12 cellular contexts compared by ENCODE assay signal in genomic region chr10:19922236-19922963, GRCh38.
DNase-seq lines count a peak whose midpoint lies in the region; ATAC-seq, FAIRE-seq and TF ChIP-seq lines count a peak whose summit lies in the region.
"Had no signal": no experiment of that assay in that cellular context is flagged by ENCODE, and none has a peak within 500 bp of the region (broad histone marks: within the 10 kb centered on the region; RNA-seq: fewer than 3 reads in every experiment).

No MANE protein-coding gene starts in this region.

- H2BK5ac ChIP-seq in H9 (ENCODE audit: insufficient read length, low read length): no peak overlapping the region

- H3K36me3 ChIP-seq in bronchial epithelial cell (ENCODE audit: control insufficient read depth, insufficient read depth, low read length) (no peaks in the 10 kb centered on the region), kidney (ENCODE audit: control insufficient read depth in 1 of 2, insufficient read depth in 2 of 2, low read length in 2 of 2) (no peaks in the 10 kb centered on the region), stomach (no peaks in the 10 kb centered on the region)
- H3K36me3 ChIP-seq: neutrophil had no signal

- H3K4ac ChIP-seq in H9 (ENCODE audit: low read depth, low read length): no peak overlapping the region

- no peak for ATAC-seq in HG03196 (IDR thresholded peaks at IDR 0.05; ENCODE audit: unreplicated experiment)

- H3K4me3 Mint-ChIP-seq in H9: no peak overlapping the region
- H3K4me3 Mint-ChIP-seq: activated CD4-positive, alpha-beta T cell treated with anti-CD3 and anti-CD28 coated beads, Interleukin-2, amount 10 ng/mL, durations not matched to agents 24 days and 14 days had no signal

- H4K20me1 ChIP-seq in H9 (ENCODE audit: control insufficient read depth, insufficient read depth, insufficient read length): no peaks in the 10 kb centered on the region

- no peak for TF ChIP-seq POLR2A in stomach (IDR thresholded peaks at IDR 0.05)

- no peak for TF ChIP-seq CTCF in H9 (conservative IDR thresholded peaks at IDR 0.05)
- no peak for TF ChIP-seq CTCF in bronchial epithelial cell (IDR thresholded peaks at IDR 0.05; ENCODE audit: insufficient read depth, low read length, severe bottlenecking)
- TF ChIP-seq CTCF in kidney (IDR thresholded peaks at IDR 0.05; ENCODE audit: borderline replicate concordance, extremely low read depth, insufficient read depth): no peak
- TF ChIP-seq CTCF in stomach (IDR thresholded peaks at IDR 0.05): no peak

- FAIRE-seq in bronchial epithelial cell (lab: Jason Lieb, UNC): peak; percentile 60
- FAIRE-seq in kidney (lab: Jason Lieb, UNC): peak; percentile 50
- FAIRE-seq: G401.6 had no signal

- H2AFZ ChIP-seq in H9 (ENCODE audit: low read length): no peak overlapping the region

- no peaks in the 10 kb centered on the region for H3K23me2 ChIP-seq in H9 (ENCODE audit: insufficient read length, low read depth, low read length, poor library complexity, severe bottlenecking)

- H3K36me3 Mint-ChIP-seq in H9 (ENCODE audit: insufficient read depth in 1 of 3, low read depth in 3 of 3): peaks cover 0 to 3% (median 0%) of the 10 kb centered on the region in 3 experiments; a peak in 2 of 7 replicates

- WGBS in H9 (ENCODE audit: extremely low coverage, insufficient read length, low lambda C conversion rate): no CpG with 5 or more reads among the region's 3 CpGs
- WGBS in stomach, 5 donors: 56 to 76% (median 68%) methylated on average over 3 of the region's 3 CpGs

- H3K79me2 ChIP-seq in H9 (ENCODE audit: insufficient read depth, low read length): no peaks in the 10 kb centered on the region; the same call in 1 of the 2 replicates

- no peaks in the 10 kb centered on the region for H3K9me3 Mint-ChIP-seq in H9

- no peak for TF ChIP-seq EP300 in stomach (IDR thresholded peaks at IDR 0.05)

- H3K27me3 Mint-ChIP-seq in H9 (ENCODE audit: low read depth): no peaks in the 10 kb centered on the region
- H3K27me3 Mint-ChIP-seq: activated CD4-positive, alpha-beta T cell treated with anti-CD3 and anti-CD28 coated beads, Interleukin-2, amount 10 ng/mL, durations not matched to agents 24 days and 14 days had no signal

- no peak overlapping the region for H3K9ac ChIP-seq in H9 (ENCODE audit: extremely low read depth, insufficient read length, low read length)
- no peak overlapping the region for H3K9ac ChIP-seq in kidney (ENCODE audit: low read length in 2 of 2)

- no peak overlapping the region for H3K14ac ChIP-seq in H9 (ENCODE audit: insufficient read depth, low read length)

- H2BK120ac ChIP-seq in H9 (ENCODE audit: low read depth, low read length, poor library complexity, severe bottlenecking): no peak overlapping the region

- H4K91ac ChIP-seq in H9 (ENCODE audit: insufficient read length, low read depth, low read length): no peak overlapping the region

- H3K4me1 Mint-ChIP-seq in H9: peaks cover 38 to 47% of the 10 kb centered on the region in 2 experiments
- H3K4me1 Mint-ChIP-seq: activated CD4-positive, alpha-beta T cell treated with anti-CD3 and anti-CD28 coated beads, Interleukin-2, amount 10 ng/mL, durations not matched to agents 24 days and 14 days had no signal

- no peak overlapping the region for H4K5ac ChIP-seq in H9 (ENCODE audit: insufficient read length, low read depth, low read length)

- H3K27me3 ChIP-seq in H9 (ENCODE audit: insufficient read depth, low read length) (no peaks in the 10 kb centered on the region), bronchial epithelial cell (ENCODE audit: control insufficient read depth, insufficient read depth, low read length) (no peaks in the 10 kb centered on the region), stomach (no peaks in the 10 kb centered on the region)
- H3K27me3 ChIP-seq: dorsolateral prefrontal cortex, neutrophil had no signal

- H3K27ac Mint-ChIP-seq in H9: peak overlapping the region in 2 of 3 experiments; percentile 18 to 93; a peak in 4 of 7 replicates
- H3K27ac Mint-ChIP-seq: activated CD4-positive, alpha-beta T cell treated with anti-CD3 and anti-CD28 coated beads, Interleukin-2, amount 10 ng/mL, durations not matched to agents 24 days and 14 days had no signal

- H3K4me3 ChIP-seq in bronchial epithelial cell (ENCODE audit: low read depth, low read length): no peak overlapping the region
- H3K4me3 ChIP-seq in kidney (ENCODE audit: low read length in 2 of 2): no peak overlapping the region
- no peak overlapping the region for H3K4me3 ChIP-seq in stomach
- H3K4me3 ChIP-seq: dorsolateral prefrontal cortex had no signal

- no peak overlapping the region for H3K4me2 ChIP-seq in H9 (ENCODE audit: insufficient read depth, insufficient read length, low read length)

- no peak overlapping the region for H2BK15ac ChIP-seq in H9 (ENCODE audit: low read depth, low read length)

- H3K56ac ChIP-seq in H9 (ENCODE audit: insufficient read length, low read depth, low read length): no peak overlapping the region

- H3T11ph ChIP-seq in H9 (ENCODE audit: low read length): no peak overlapping the region

- no peak overlapping the region for H3K18ac ChIP-seq in H9 (ENCODE audit: insufficient read length, low read depth, low read length)

- H3K27ac ChIP-seq in H9 (ENCODE audit: insufficient read length, low read depth, low read length): no peak overlapping the region
- peak overlapping the region; percentile 20 to 45 for H3K27ac ChIP-seq in kidney (ENCODE audit: low read depth in 2 of 2, low read length in 2 of 2)
- peak overlapping the region; percentile 4 to 76 (median 54) for H3K27ac ChIP-seq in stomach
- H3K27ac ChIP-seq: neutrophil had no signal

- no peak overlapping the region for H2BK20ac ChIP-seq in H9 (ENCODE audit: low read depth, low read length, poor library complexity, severe bottlenecking)

- no peak overlapping the region for H2AK5ac ChIP-seq in H9 (ENCODE audit: insufficient read length, low read length)

- no peak overlapping the region for H3K23ac ChIP-seq in H9 (ENCODE audit: insufficient read length, low read depth, low read length)

- H2BK12ac ChIP-seq in H9 (ENCODE audit: insufficient read length, low read depth, low read length): no peak overlapping the region

- intact Hi-C loops in kidney (cut with DNase I) (no loop called here), stomach (cut with DNase I; ENCODE audit: low total_unique reads) (no loop called here)

- no peaks in the 10 kb centered on the region for H3K9me3 ChIP-seq in H9 (ENCODE audit: control insufficient read depth, low read depth, low read length)
- H3K9me3 ChIP-seq in kidney (ENCODE audit: control insufficient read depth in 1 of 2, low read length in 2 of 2): no peaks in the 10 kb centered on the region
- H3K9me3 ChIP-seq in stomach: no peaks in the 10 kb centered on the region
- H3K9me3 ChIP-seq: neutrophil had no signal

- no peaks in the 10 kb centered on the region for H3K79me1 ChIP-seq in H9 (ENCODE audit: insufficient read depth, low read depth, low read length, poor library complexity, severe bottlenecking)

- H4K8ac ChIP-seq in H9 (replicated peaks; ENCODE audit: insufficient read length, low read depth, low read length): no peak overlapping the region

- H3K4me1 ChIP-seq in H9 (ENCODE audit: insufficient read depth, low read length) (peaks cover 10% of the 10 kb centered on the region), kidney (ENCODE audit: control insufficient read depth in 1 of 2, insufficient read depth in 1 of 2, low read depth in 1 of 2, low read length in 2 of 2) (peaks cover 7 to 15% of the 10 kb centered on the region in 2 donors), stomach (peaks cover 8 to 34% (median 18%) of the 10 kb centered on the region in 4 donors)

- DNase-seq in H9: no peak
- peak; percentile 86 for DNase-seq in bronchial epithelial cell (ENCODE audit: low read depth)
- DNase-seq in kidney: no peak
- DNase-seq in stomach: no peak
- DNase-seq in AML-193 (lab: John Stamatoyannopoulos, UW): no peak
- DNase-seq in retina: no peak
- DNase-seq in NCI-H2107 treated with DMSO at 0.1 percent for 48 hours (lab: John Stamatoyannopoulos, UW; ENCODE audit: unreplicated experiment): no peak
- DNase-seq: activated CD4-positive, alpha-beta T cell treated with anti-CD3 and anti-CD28 coated beads, Interleukin-2, amount 10 ng/mL, durations not matched to agents 24 days and 14 days; dorsolateral prefrontal cortex had no signal
